ENCODE assay signal across 1 cellular context in the genomic region with DNA sequence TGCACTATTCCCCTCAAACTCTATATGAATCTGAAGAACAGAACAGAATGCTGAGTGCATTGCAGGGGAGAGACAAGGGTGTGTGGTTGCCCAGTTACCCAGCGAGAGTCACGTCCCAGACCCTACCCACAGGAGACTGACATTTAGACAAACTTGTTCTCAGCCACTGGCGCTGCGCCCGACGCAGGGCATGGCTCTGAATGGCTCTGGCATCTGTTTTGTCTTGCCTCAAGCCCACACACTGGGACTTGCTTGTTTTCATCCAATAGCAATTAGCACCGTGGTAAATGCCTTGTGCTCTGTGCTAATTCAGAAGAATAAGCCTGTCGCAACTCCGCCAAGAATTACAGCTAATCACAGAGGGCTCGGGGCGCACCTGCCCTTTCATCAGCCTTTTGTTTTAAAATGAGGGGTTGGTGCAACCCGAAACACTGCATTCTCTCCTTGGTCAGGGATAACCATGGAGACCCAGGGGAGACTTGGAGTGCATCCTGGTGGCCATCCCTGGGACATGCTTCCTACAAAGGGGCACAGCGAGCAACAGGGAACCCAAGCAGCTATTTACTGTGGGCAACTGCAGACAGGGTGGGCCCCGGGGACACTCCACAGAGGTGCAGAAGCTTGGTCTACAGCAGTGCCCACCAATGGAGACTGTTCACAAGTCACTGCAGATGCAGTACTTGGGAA.
TF ChIP-seq lines count a peak whose summit lies in the region.

No MANE protein-coding gene starts in this region.

TF ChIP-seq in H1, 55 proteins besides CTCF, POLR2A, EP300 and RAD21 (continued from another document):
- TF ChIP-seq, protein P1, sequence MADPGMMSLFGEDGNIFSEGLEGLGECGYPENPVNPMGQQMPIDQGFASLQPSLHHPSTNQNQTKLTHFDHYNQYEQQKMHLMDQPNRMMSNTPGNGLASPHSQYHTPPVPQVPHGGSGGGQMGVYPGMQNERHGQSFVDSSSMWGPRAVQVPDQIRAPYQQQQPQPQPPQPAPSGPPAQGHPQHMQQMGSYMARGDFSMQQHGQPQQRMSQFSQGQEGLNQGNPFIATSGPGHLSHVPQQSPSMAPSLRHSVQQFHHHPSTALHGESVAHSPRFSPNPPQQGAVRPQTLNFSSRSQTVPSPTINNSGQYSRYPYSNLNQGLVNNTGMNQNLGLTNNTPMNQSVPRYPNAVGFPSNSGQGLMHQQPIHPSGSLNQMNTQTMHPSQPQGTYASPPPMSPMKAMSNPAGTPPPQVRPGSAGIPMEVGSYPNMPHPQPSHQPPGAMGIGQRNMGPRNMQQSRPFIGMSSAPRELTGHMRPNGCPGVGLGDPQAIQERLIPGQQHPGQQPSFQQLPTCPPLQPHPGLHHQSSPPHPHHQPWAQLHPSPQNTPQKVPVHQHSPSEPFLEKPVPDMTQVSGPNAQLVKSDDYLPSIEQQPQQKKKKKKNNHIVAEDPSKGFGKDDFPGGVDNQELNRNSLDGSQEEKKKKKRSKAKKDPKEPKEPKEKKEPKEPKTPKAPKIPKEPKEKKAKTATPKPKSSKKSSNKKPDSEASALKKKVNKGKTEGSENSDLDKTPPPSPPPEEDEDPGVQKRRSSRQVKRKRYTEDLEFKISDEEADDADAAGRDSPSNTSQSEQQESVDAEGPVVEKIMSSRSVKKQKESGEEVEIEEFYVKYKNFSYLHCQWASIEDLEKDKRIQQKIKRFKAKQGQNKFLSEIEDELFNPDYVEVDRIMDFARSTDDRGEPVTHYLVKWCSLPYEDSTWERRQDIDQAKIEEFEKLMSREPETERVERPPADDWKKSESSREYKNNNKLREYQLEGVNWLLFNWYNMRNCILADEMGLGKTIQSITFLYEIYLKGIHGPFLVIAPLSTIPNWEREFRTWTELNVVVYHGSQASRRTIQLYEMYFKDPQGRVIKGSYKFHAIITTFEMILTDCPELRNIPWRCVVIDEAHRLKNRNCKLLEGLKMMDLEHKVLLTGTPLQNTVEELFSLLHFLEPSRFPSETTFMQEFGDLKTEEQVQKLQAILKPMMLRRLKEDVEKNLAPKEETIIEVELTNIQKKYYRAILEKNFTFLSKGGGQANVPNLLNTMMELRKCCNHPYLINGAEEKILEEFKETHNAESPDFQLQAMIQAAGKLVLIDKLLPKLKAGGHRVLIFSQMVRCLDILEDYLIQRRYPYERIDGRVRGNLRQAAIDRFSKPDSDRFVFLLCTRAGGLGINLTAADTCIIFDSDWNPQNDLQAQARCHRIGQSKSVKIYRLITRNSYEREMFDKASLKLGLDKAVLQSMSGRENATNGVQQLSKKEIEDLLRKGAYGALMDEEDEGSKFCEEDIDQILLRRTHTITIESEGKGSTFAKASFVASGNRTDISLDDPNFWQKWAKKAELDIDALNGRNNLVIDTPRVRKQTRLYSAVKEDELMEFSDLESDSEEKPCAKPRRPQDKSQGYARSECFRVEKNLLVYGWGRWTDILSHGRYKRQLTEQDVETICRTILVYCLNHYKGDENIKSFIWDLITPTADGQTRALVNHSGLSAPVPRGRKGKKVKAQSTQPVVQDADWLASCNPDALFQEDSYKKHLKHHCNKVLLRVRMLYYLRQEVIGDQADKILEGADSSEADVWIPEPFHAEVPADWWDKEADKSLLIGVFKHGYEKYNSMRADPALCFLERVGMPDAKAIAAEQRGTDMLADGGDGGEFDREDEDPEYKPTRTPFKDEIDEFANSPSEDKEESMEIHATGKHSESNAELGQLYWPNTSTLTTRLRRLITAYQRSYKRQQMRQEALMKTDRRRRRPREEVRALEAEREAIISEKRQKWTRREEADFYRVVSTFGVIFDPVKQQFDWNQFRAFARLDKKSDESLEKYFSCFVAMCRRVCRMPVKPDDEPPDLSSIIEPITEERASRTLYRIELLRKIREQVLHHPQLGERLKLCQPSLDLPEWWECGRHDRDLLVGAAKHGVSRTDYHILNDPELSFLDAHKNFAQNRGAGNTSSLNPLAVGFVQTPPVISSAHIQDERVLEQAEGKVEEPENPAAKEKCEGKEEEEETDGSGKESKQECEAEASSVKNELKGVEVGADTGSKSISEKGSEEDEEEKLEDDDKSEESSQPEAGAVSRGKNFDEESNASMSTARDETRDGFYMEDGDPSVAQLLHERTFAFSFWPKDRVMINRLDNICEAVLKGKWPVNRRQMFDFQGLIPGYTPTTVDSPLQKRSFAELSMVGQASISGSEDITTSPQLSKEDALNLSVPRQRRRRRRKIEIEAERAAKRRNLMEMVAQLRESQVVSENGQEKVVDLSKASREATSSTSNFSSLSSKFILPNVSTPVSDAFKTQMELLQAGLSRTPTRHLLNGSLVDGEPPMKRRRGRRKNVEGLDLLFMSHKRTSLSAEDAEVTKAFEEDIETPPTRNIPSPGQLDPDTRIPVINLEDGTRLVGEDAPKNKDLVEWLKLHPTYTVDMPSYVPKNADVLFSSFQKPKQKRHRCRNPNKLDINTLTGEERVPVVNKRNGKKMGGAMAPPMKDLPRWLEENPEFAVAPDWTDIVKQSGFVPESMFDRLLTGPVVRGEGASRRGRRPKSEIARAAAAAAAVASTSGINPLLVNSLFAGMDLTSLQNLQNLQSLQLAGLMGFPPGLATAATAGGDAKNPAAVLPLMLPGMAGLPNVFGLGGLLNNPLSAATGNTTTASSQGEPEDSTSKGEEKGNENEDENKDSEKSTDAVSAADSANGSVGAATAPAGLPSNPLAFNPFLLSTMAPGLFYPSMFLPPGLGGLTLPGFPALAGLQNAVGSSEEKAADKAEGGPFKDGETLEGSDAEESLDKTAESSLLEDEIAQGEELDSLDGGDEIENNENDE (IDR thresholded peaks at IDR 0.05; ENCODE audit: insufficient replicate concordance, low read length), result no peak
- TF ChIP-seq EZH2 (IDR thresholded peaks at IDR 0.05; ENCODE audit: low read depth, low read length, severe bottlenecking) (no peak), YY1 (IDR thresholded peaks at IDR 0.05; ENCODE audit: low read depth, low read length) (no peak), SP4 (IDR thresholded peaks at IDR 0.05; ENCODE audit: low read length) (no peak), SUZ12 (IDR thresholded peaks at IDR 0.05; ENCODE audit: low read length) (no peak)
